ENCODE assay signal across 31 cellular contexts in genomic region chr2:228901531-228901930, GRCh38.
"Had no signal": no experiment of that assay in that cellular context is flagged by ENCODE, and none has a peak within 500 bp of the region (broad histone marks: within the 10 kb centered on the region; RNA-seq: fewer than 3 reads in every experiment).

No MANE protein-coding gene starts in this region.

- DNase-seq: activated B cell treated with CpG ODN at 0.5 μM for 24 hours; activated CD4-positive, alpha-beta memory T cell treated with anti-CD3 and anti-CD28 coated beads for 36 hours; activated CD4-positive, alpha-beta T cell treated with anti-CD3 and anti-CD28 coated beads, Interleukin-2, amount 10 ng/mL, durations not matched to agents 24 days and 14 days; activated CD8-positive, alpha-beta memory T cell treated with anti-CD3 and anti-CD28 coated beads, Interleukin-2, amount 10 ng/mL, durations not matched to agents 7 days and 5 days; activated CD8-positive, alpha-beta memory T cell treated with anti-CD3 and anti-CD28 coated beads, Interleukin-2, amount 50 U/mL, for 4 hours; activated CD8-positive, alpha-beta T cell treated with anti-CD3 and anti-CD28 coated beads, Interleukin-2, amount 10 ng/mL, durations not matched to agents 7 days and 5 days; activated effector memory CD4-positive, alpha-beta T cell treated with anti-CD3 and anti-CD28 coated beads, Interleukin-2, amount 50 U/mL, for 16 hours; activated naive CD4-positive, alpha-beta T cell treated with anti-CD3 and anti-CD28 coated beads for 36 hours; activated naive CD8-positive, alpha-beta T cell treated with anti-CD3 and anti-CD28 coated beads for 36 hours; activated naive CD8-positive, alpha-beta T cell treated with anti-CD3 and anti-CD28 coated beads, Interleukin-2, amount 50 U/mL, for 24 hours; activated T-cell treated with anti-CD3 and anti-CD28 coated beads, Interleukin-2, amount 50 U/mL, for 1 hour; activated T-cell treated with anti-CD3 and anti-CD28 coated beads, Interleukin-2, amount 50 U/mL, for 48 hours; adrenal gland; amygdala; aorta; body of pancreas; caudate nucleus; cortex of kidney; dermis blood vessel endothelial cell; effector CD4-positive, alpha-beta T cell; effector memory CD8-positive, alpha-beta T cell; erythroblast; foreskin keratinocyte; heart right ventricle; T-helper 17 cell; T1000; WERI-Rb-1 had no signal

- H3K27ac ChIP-seq: adrenal gland, body of pancreas, esophagus muscularis mucosa, foreskin keratinocyte, gastroesophageal sphincter, heart right ventricle, hepatocyte, WERI-Rb-1 had no signal

- ATAC-seq: activated CD4-positive, CD25-positive, alpha-beta regulatory T cell treated with anti-CD3 and anti-CD28 coated beads, Interleukin-2, amount 50 U/mL, for 24 hours; activated CD8-positive, alpha-beta memory T cell treated with anti-CD3 and anti-CD28 coated beads, Interleukin-2, amount 10 ng/mL, durations not matched to agents 7 days and 5 days; activated CD8-positive, alpha-beta T cell treated with anti-CD3 and anti-CD28 coated beads, Interleukin-2, amount 10 ng/mL, durations not matched to agents 7 days and 5 days; activated naive CD8-positive, alpha-beta T cell treated with anti-CD3 and anti-CD28 coated beads, Interleukin-2, amount 50 U/mL, for 24 hours; body of pancreas; effector memory CD8-positive, alpha-beta T cell; foreskin keratinocyte; gastroesophageal sphincter; heart right ventricle; T-helper 17 cell had no signal

- H3K36me3 ChIP-seq: adrenal gland, esophagus muscularis mucosa, gastroesophageal sphincter, heart right ventricle, WERI-Rb-1 had no signal

- H3K4me1 ChIP-seq: adrenal gland, body of pancreas, esophagus muscularis mucosa, foreskin keratinocyte, gastroesophageal sphincter, heart right ventricle had no signal

- H3K79me2 ChIP-seq: hepatocyte had no signal

- H3K4me2 ChIP-seq: hepatocyte had no signal

- H3K4me3 ChIP-seq: adrenal gland, body of pancreas, esophagus muscularis mucosa, gastroesophageal sphincter, heart right ventricle, hepatocyte had no signal

- H3K27me3 ChIP-seq: adrenal gland, body of pancreas, esophagus muscularis mucosa, foreskin keratinocyte, gastroesophageal sphincter, heart right ventricle, hepatocyte had no signal

- H2AFZ ChIP-seq: hepatocyte had no signal

- H3K9me3 ChIP-seq: adrenal gland, body of pancreas, gastroesophageal sphincter had no signal
